In genomic region chr6:72406517-72406916, GRCh38 we compare ENCODE assay signal across 22 cellular contexts.
DNase-seq lines count a peak whose midpoint lies in the region; ATAC-seq and TF ChIP-seq lines count a peak whose summit lies in the region.
"Had no signal": no experiment of that assay in that cellular context is flagged by ENCODE, and none has a peak within 500 bp of the region (broad histone marks: within the 10 kb centered on the region; RNA-seq: fewer than 3 reads in every experiment).

No MANE protein-coding gene starts in this region.

- H3K4me1 Mint-ChIP-seq in CD8-positive, alpha-beta T cell (ENCODE audit: low read depth), result no peaks in the 10 kb centered on the region
- H3K4me1 Mint-ChIP-seq: CD4-positive, CD25-positive, alpha-beta regulatory T cell; central memory CD8-positive, alpha-beta T cell had no signal

- H3K9me3 Mint-ChIP-seq in CD8-positive, alpha-beta T cell, result no peaks in the 10 kb centered on the region
- H3K9me3 Mint-ChIP-seq: central memory CD8-positive, alpha-beta T cell had no signal

- DNase-seq in SKM-1 (lab: John Stamatoyannopoulos, UW; ENCODE audit: unreplicated experiment) (no peak), SW 1271 (lab: John Stamatoyannopoulos, UW) (no peak)
- no peak for DNase-seq in CD8-positive, alpha-beta T cell
- DNase-seq: activated CD4-positive, alpha-beta T cell treated with anti-CD3 and anti-CD28 coated beads for 4 hours; activated CD8-positive, alpha-beta memory T cell treated with anti-CD3 and anti-CD28 coated beads, Interleukin-2, amount 50 U/mL, for 4 hours; activated gamma-delta T cell treated with Interleukin-2 at 50 U/mL for 16 hours; amygdala; CD4-positive, CD25-positive, alpha-beta regulatory T cell; DMS53; effector memory CD4-positive, alpha-beta T cell; heart left ventricle; NCI-H2107; NCI-H526 treated with DMSO at 0.1 percent for 48 hours; ovary; stimulated activated CD4-positive, alpha-beta T cell treated with anti-CD3 and anti-CD28 coated beads, Interleukin-1b, Interleukin-23, amount 100 ng/mL, for 48 hours had no signal

- H3K4me1 ChIP-seq in CD8-positive, alpha-beta T cell (ENCODE audit: insufficient read depth, low read length), result no peaks in the 10 kb centered on the region
- H3K4me1 ChIP-seq: heart left ventricle had no signal

- no peak for TF ChIP-seq CTCF in CD8-positive, alpha-beta T cell (IDR thresholded peaks at IDR 0.05)

- no peaks in the 10 kb centered on the region for H3K27me3 ChIP-seq in CD8-positive, alpha-beta T cell (ENCODE audit: insufficient read depth, low read length)
- H3K27me3 ChIP-seq: ovary had no signal

- H3K4me3 Mint-ChIP-seq in CD8-positive, alpha-beta T cell, result no peak overlapping the region
- H3K4me3 Mint-ChIP-seq: CD4-positive, CD25-positive, alpha-beta regulatory T cell; central memory CD8-positive, alpha-beta T cell had no signal

- POLR2A ChIA-PET in CD8-positive, alpha-beta T cell (lab: Charles Lee), result no interaction called here

- no peak overlapping the region for H3K27ac Mint-ChIP-seq in CD8-positive, alpha-beta T cell
- H3K27ac Mint-ChIP-seq: CD4-positive, CD25-positive, alpha-beta regulatory T cell had no signal

- no peak overlapping the region for H3K27ac ChIP-seq in CD8-positive, alpha-beta T cell (ENCODE audit: low read depth, low read length)
- H3K27ac ChIP-seq: heart left ventricle, ovary had no signal

- ATAC-seq in GM18867 (IDR thresholded peaks at IDR 0.05; ENCODE audit: unreplicated experiment) (peak; percentile 89), GM21447 (IDR thresholded peaks at IDR 0.05; ENCODE audit: unreplicated experiment) (peak; percentile 86), HG02852 (IDR thresholded peaks at IDR 0.05; ENCODE audit: unreplicated experiment) (peak; percentile 63), HG03565 (IDR thresholded peaks at IDR 0.05; ENCODE audit: unreplicated experiment) (peak; percentile 50)
- no peak for ATAC-seq in CD8-positive, alpha-beta T cell
- ATAC-seq in activated CD4-positive, CD25-positive, alpha-beta regulatory T cell treated with anti-CD3 and anti-CD28 coated beads, Interleukin-2, amount 50 U/mL, for 24 hours, result no peak
- ATAC-seq: heart left ventricle, Panc1 had no signal

- no peaks in the 10 kb centered on the region for H3K36me3 ChIP-seq in CD8-positive, alpha-beta T cell (ENCODE audit: insufficient read depth, low read length)
- H3K36me3 ChIP-seq: heart left ventricle, ovary had no signal

- H3K4me3 ChIP-seq in CD8-positive, alpha-beta T cell (ENCODE audit: low read depth, low read length), result no peak overlapping the region
- H3K4me3 ChIP-seq: heart left ventricle, ovary had no signal

- intact Hi-C loops in CD8-positive, alpha-beta T cell (cut with DNase I, micrococcal nuclease), result no loop called here

- H3K9me3 ChIP-seq in CD8-positive, alpha-beta T cell (ENCODE audit: low read length), result no peaks in the 10 kb centered on the region
- H3K9me3 ChIP-seq: heart left ventricle, ovary had no signal

- CTCF ChIA-PET in CD8-positive, alpha-beta T cell (lab: Charles Lee), result no interaction called here

- H3K27me3 Mint-ChIP-seq in CD8-positive, alpha-beta T cell (ENCODE audit: low read depth), result no peaks in the 10 kb centered on the region
- H3K27me3 Mint-ChIP-seq: CD4-positive, CD25-positive, alpha-beta regulatory T cell had no signal

- no peaks in the 10 kb centered on the region for H3K36me3 Mint-ChIP-seq in CD8-positive, alpha-beta T cell
- H3K36me3 Mint-ChIP-seq: CD4-positive, CD25-positive, alpha-beta regulatory T cell had no signal

Comparison
In these comparisons a context has a peak if more than half of its experiments do, and no peak if none do; other contexts are left out.
1. ATAC-seq: peak in GM18867 (single experiment), GM21447 (single experiment), HG02852 (single experiment) and HG03565 (single experiment); none in CD8-positive, alpha-beta T cell (single experiment) and activated CD4-positive, CD25-positive, alpha-beta regulatory T cell treated with anti-CD3 and anti-CD28 coated beads, Interleukin-2, amount 50 U/mL, for 24 hours (0 of 2).